Comparison of ENCODE assay signal across 9 cellular contexts in the genomic region with DNA sequence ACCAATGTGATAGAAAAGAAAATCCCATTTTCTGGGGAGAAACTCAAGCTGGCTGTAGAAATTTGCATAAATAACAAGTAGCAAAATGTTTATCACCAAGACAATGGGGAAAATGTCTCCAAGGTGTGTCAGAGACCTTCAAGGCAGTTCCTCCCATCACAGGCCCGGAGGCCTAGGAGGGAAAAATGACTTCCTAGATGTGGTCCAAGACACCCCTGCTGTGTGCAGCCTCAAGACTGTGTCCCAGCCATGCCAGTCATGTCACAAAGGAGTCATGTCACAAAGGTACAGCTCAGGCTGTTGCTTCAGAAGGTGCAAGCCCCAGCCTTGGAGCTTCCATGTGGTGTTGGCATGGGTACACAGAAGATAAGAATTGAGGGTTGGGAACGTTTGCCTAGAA. TPM values are rescaled to one million over a fixed set of nuclear protein-coding genes. Genes with fewer than 3 reads are reported as not detected.
"Had no signal": no experiment of that assay in that cellular context is flagged by ENCODE, and none has a peak within 500 bp of the region (broad histone marks: within the 10 kb centered on the region; RNA-seq: fewer than 3 reads in every experiment).

No MANE protein-coding gene starts in this region.

- FAIRE-seq: G401.6, GM12878, GM12891, GM12892, GM18507, GM19239 had no signal

- H3K4me3 ChIP-seq: GM12878 had no signal

- ATAC-seq: GM12878 had no signal

- DNase-seq: GDM1, GF-D8 had no signal

RNA-seq across cellular contexts. Expression of gene THSD7A, which starts 33.7 kb away (rescaled TPM):
- total RNA-seq: G401, GM12878 had no signal
